14 cellular contexts compared by ENCODE assay signal in the genomic region with DNA sequence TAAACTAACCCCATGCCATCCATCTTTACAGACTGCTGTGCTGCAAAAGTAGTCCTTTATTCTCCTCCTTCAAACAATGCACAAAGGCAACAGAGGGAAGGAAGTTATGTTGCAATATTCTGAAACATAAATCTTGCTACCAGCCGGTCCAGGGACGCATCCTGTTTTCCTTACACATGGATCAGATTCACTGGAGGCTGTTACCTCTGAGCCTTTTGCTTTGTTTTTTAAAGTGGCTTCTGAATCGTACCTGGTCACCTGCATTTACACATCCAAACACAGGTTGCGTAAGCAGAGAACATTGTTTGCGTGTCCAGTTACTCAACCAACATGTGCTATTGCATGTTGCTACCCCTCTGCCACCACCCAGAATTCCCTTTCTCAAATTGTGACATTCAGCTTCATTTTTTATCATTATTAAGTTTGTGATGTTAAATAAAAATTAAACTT. TPM values are rescaled to one million over a fixed set of nuclear protein-coding genes. Genes with fewer than 3 reads are reported as not detected.
A peak's percentile ranks its signal among the peaks of the same experiment; 100 is the strongest.
DNase-seq lines count a peak whose midpoint lies in the region; ATAC-seq lines count a peak whose summit lies in the region.
"Had no signal": no experiment of that assay in that cellular context is flagged by ENCODE, and none has a peak within 500 bp of the region (broad histone marks: within the 10 kb centered on the region; RNA-seq: fewer than 3 reads in every experiment).

No MANE protein-coding gene starts in this region.

- peak overlapping the region; percentile 45 for H3K27ac ChIP-seq in epithelial cell of prostate

- DNase-seq in HT1080 (ENCODE audit: low read depth) (peak; percentile 67), NCI-H2107 treated with DMSO at 0.1 percent for 48 hours (lab: John Stamatoyannopoulos, UW; ENCODE audit: unreplicated experiment) (peak; percentile 41), epithelial cell of prostate (ENCODE audit: low read depth, low spot score) (no peak), renal cortical epithelial cell (ENCODE audit: low read depth) (peak; percentile 83), NCI-H187 (lab: John Stamatoyannopoulos, UW) (no peak)
- no peak for DNase-seq in activated CD8-positive, alpha-beta T cell treated with anti-CD3 and anti-CD28 coated beads, Interleukin-2, amount 10 ng/mL, durations not matched to agents 7 days and 5 days
- DNase-seq: activated naive CD4-positive, alpha-beta T cell treated with anti-CD3 and anti-CD28 coated beads, Interleukin-2, amount 10 ng/mL, durations not matched to agents 7 days and 5 days; caudate nucleus; GF-D8; KBM-7; NCI-H2171; stimulated activated naive B cell treated with anti-CD40 and anti-IgM and Interleukin-4, amounts not matched to agents 10 μg/mL and 1 μg/mL and 100 μg/mL, for 72 hours had no signal

- POLR2A ChIA-PET in activated CD8-positive, alpha-beta T cell treated with anti-CD3 and anti-CD28 coated beads, Interleukin-2, amount 10 ng/mL, durations not matched to agents 7 days and 5 days (lab: Charles Lee): no interaction called here

- no peak for ATAC-seq in activated CD8-positive, alpha-beta T cell treated with anti-CD3 and anti-CD28 coated beads, Interleukin-2, amount 10 ng/mL, durations not matched to agents 7 days and 5 days
- no peak for ATAC-seq in GM18858 (IDR thresholded peaks at IDR 0.05; ENCODE audit: unreplicated experiment)
- ATAC-seq: stimulated activated naive B cell treated with anti-CD40 and anti-IgM and Interleukin-4, amounts not matched to agents 10 μg/mL and 1 μg/mL and 100 μg/mL, for 72 hours had no signal

- H3K27ac Mint-ChIP-seq in activated CD8-positive, alpha-beta T cell treated with anti-CD3 and anti-CD28 coated beads, Interleukin-2, amount 10 ng/mL, durations not matched to agents 7 days and 5 days: no peak overlapping the region
- H3K27ac Mint-ChIP-seq: activated naive CD4-positive, alpha-beta T cell treated with anti-CD3 and anti-CD28 coated beads, Interleukin-2, amount 10 ng/mL, durations not matched to agents 7 days and 5 days; stimulated activated naive B cell treated with anti-CD40 and anti-IgM and Interleukin-4, amounts not matched to agents 10 μg/mL and 1 μg/mL and 100 μg/mL, for 72 hours had no signal

- H3K27me3 Mint-ChIP-seq in activated CD8-positive, alpha-beta T cell treated with anti-CD3 and anti-CD28 coated beads, Interleukin-2, amount 10 ng/mL, durations not matched to agents 7 days and 5 days (ENCODE audit: low read depth): no peaks in the 10 kb centered on the region
- H3K27me3 Mint-ChIP-seq: activated naive CD4-positive, alpha-beta T cell treated with anti-CD3 and anti-CD28 coated beads, Interleukin-2, amount 10 ng/mL, durations not matched to agents 7 days and 5 days; stimulated activated naive B cell treated with anti-CD40 and anti-IgM and Interleukin-4, amounts not matched to agents 10 μg/mL and 1 μg/mL and 100 μg/mL, for 72 hours had no signal

- H3K4me3 Mint-ChIP-seq in activated CD8-positive, alpha-beta T cell treated with anti-CD3 and anti-CD28 coated beads, Interleukin-2, amount 10 ng/mL, durations not matched to agents 7 days and 5 days: no peak overlapping the region
- H3K4me3 Mint-ChIP-seq: activated naive CD4-positive, alpha-beta T cell treated with anti-CD3 and anti-CD28 coated beads, Interleukin-2, amount 10 ng/mL, durations not matched to agents 7 days and 5 days; nephron; stimulated activated naive B cell treated with anti-CD40 and anti-IgM and Interleukin-4, amounts not matched to agents 10 μg/mL and 1 μg/mL and 100 μg/mL, for 72 hours had no signal

- no peaks in the 10 kb centered on the region for H3K9me3 Mint-ChIP-seq in activated CD8-positive, alpha-beta T cell treated with anti-CD3 and anti-CD28 coated beads, Interleukin-2, amount 10 ng/mL, durations not matched to agents 7 days and 5 days (ENCODE audit: insufficient read depth)
- H3K9me3 Mint-ChIP-seq: activated naive CD4-positive, alpha-beta T cell treated with anti-CD3 and anti-CD28 coated beads, Interleukin-2, amount 10 ng/mL, durations not matched to agents 7 days and 5 days; nephron had no signal

- CTCF ChIA-PET in activated CD8-positive, alpha-beta T cell treated with anti-CD3 and anti-CD28 coated beads, Interleukin-2, amount 10 ng/mL, durations not matched to agents 7 days and 5 days (lab: Charles Lee): no interaction called here

- no peaks in the 10 kb centered on the region for H3K4me1 Mint-ChIP-seq in activated CD8-positive, alpha-beta T cell treated with anti-CD3 and anti-CD28 coated beads, Interleukin-2, amount 10 ng/mL, durations not matched to agents 7 days and 5 days (ENCODE audit: low read depth)
- H3K4me1 Mint-ChIP-seq: activated naive CD4-positive, alpha-beta T cell treated with anti-CD3 and anti-CD28 coated beads, Interleukin-2, amount 10 ng/mL, durations not matched to agents 7 days and 5 days; stimulated activated naive B cell treated with anti-CD40 and anti-IgM and Interleukin-4, amounts not matched to agents 10 μg/mL and 1 μg/mL and 100 μg/mL, for 72 hours had no signal

- no peaks in the 10 kb centered on the region for H3K36me3 Mint-ChIP-seq in activated CD8-positive, alpha-beta T cell treated with anti-CD3 and anti-CD28 coated beads, Interleukin-2, amount 10 ng/mL, durations not matched to agents 7 days and 5 days (ENCODE audit: low read depth)
- H3K36me3 Mint-ChIP-seq: activated naive CD4-positive, alpha-beta T cell treated with anti-CD3 and anti-CD28 coated beads, Interleukin-2, amount 10 ng/mL, durations not matched to agents 7 days and 5 days; stimulated activated naive B cell treated with anti-CD40 and anti-IgM and Interleukin-4, amounts not matched to agents 10 μg/mL and 1 μg/mL and 100 μg/mL, for 72 hours had no signal

RNA-seq across cellular contexts. Expression of a gene that starts 8.8 kb away (rescaled TPM):
- total RNA-seq in HT1080 (2014; rRNA removed; shearing (Covaris generic)): 1.6 and 2.1 TPM in 2 replicates
- polyA plus RNA-seq in HT1080 (2015; cell fraction: cytosol; rRNA removed): 0.27 and 0.68 TPM in 2 replicates
- polyA plus RNA-seq in HT1080 (2015; cell fraction: nucleus; rRNA removed): 0.54 and 0.75 TPM in 2 replicates
- 2.3 and 62.4 TPM in 2 replicates for total RNA-seq in renal cortical epithelial cell
- total RNA-seq in activated CD8-positive, alpha-beta T cell treated with anti-CD3 and anti-CD28 coated beads, Interleukin-2, amount 10 ng/mL, durations not matched to agents 7 days and 5 days: not detected

Comparison
In these comparisons a context has a peak if more than half of its experiments do, and no peak if none do; other contexts are left out.
1. DNase-seq: peak in HT1080 (single experiment), NCI-H2107 treated with DMSO at 0.1 percent for 48 hours (single experiment) and renal cortical epithelial cell (single experiment); none in epithelial cell of prostate (single experiment), activated CD8-positive, alpha-beta T cell treated with anti-CD3 and anti-CD28 coated beads, Interleukin-2, amount 10 ng/mL, durations not matched to agents 7 days and 5 days (single experiment) and NCI-H187 (0 of 2).